ENCODE assay signal across 8 cellular contexts in genomic region chr19:7920520-7921301, GRCh38. TPM values are rescaled to one million over a fixed set of nuclear protein-coding genes. Genes with fewer than 3 reads are reported as not detected.
DNase-seq lines count a peak whose midpoint lies in the region; TF ChIP-seq lines count a peak whose summit lies in the region.

No MANE protein-coding gene starts in this region.

- peak overlapping the region; percentile 87 for H3K4me3 Mint-ChIP-seq in neural progenitor cell

- intact Hi-C loops in stomach (cut with DNase I; ENCODE audit: low total_unique reads) = loop anchor here (10.0 kb wide), 1 partner anchor 66 kb away; no protein-coding TSS in a partner anchor

- H3K79me2 ChIP-seq in DOHH2 (ENCODE audit: control insufficient read depth, low read length) (no peaks in the 10 kb centered on the region), neural progenitor cell (ENCODE audit: low read depth) (peaks cover 8% of the 10 kb centered on the region)

- H3F3A ChIP-seq in DOHH2 (ENCODE audit: control insufficient read depth, insufficient read depth) (peaks cover 2% of the 10 kb centered on the region; the same call in 1 of the 2 replicates), neural progenitor cell (ENCODE audit: low read depth) (peaks cover 54% of the 10 kb centered on the region)

- H3K4me1 ChIP-seq in DOHH2 (ENCODE audit: control insufficient read depth, low read length) = peaks cover 51% of the 10 kb centered on the region
- H3K4me1 ChIP-seq in neural progenitor cell = peaks cover 15% of the 10 kb centered on the region
- peaks cover 63 to 91% (median 76%) of the 10 kb centered on the region in 4 donors for H3K4me1 ChIP-seq in stomach

- DNase-seq in GOT3 (lab: John Stamatoyannopoulos, UW) = peak; percentile 91
- DNase-seq in M059J (ENCODE audit: low read depth) = peak; percentile 92
- DNase-seq in SHP77 (lab: John Stamatoyannopoulos, UW) = peak; percentile 92 to 98
- peak; percentile 100 for DNase-seq in activated gamma-delta T cell (lab: John Stamatoyannopoulos, UW)
- DNase-seq in fibroblast of villous mesenchyme (ENCODE audit: low read depth) = peak; percentile 99
- peak; percentile 99 for DNase-seq in neural progenitor cell (ENCODE audit: low spot score)
- DNase-seq in stomach = peak; percentile 100

- H3K27ac Mint-ChIP-seq in neural progenitor cell = no peak overlapping the region

- H3K4me2 ChIP-seq in DOHH2 (ENCODE audit: low read length) (peak overlapping the region; percentile 99), neural progenitor cell (peak overlapping the region; percentile 77)

- peaks cover 3% of the 10 kb centered on the region for H3K36me3 Mint-ChIP-seq in neural progenitor cell

- no peak for TF ChIP-seq EP300 in stomach (IDR thresholded peaks at IDR 0.05)

- TF ChIP-seq CTCF in DOHH2 (IDR thresholded peaks at IDR 0.05; ENCODE audit: low read depth, low read length, poor library complexity, severe bottlenecking) = no peak
- TF ChIP-seq CTCF in fibroblast of villous mesenchyme (IDR thresholded peaks at IDR 0.05; ENCODE audit: insufficient read depth, low read depth, low read length) = no peak
- TF ChIP-seq CTCF in neural progenitor cell (IDR thresholded peaks at IDR 0.05) = no peak
- no peak for TF ChIP-seq CTCF in stomach (IDR thresholded peaks at IDR 0.05)

- H3K27me3 ChIP-seq in DOHH2 (ENCODE audit: control insufficient read depth, low read length) (peaks cover 34% of the 10 kb centered on the region), neural progenitor cell (peaks cover 41% of the 10 kb centered on the region), stomach (peaks cover 12 to 52% (median 46%) of the 10 kb centered on the region in 3 donors)

- H4K20me1 ChIP-seq in DOHH2 (ENCODE audit: control insufficient read depth, insufficient read depth, low read depth, low read length) = peaks cover 4% of the 10 kb centered on the region; the same call in 1 of the 2 replicates
- H4K20me1 ChIP-seq in neural progenitor cell (ENCODE audit: low read depth) = peaks cover 50% of the 10 kb centered on the region

- peaks cover 30% of the 10 kb centered on the region for H3K27me3 Mint-ChIP-seq in neural progenitor cell (ENCODE audit: insufficient read depth, low read depth)

- H3K36me3 ChIP-seq in DOHH2 (ENCODE audit: control insufficient read depth, low read length) (0 out of 2 replicates have a peak, but pooled peaks cover 3% of the 10 kb centered on the region), neural progenitor cell (no peaks in the 10 kb centered on the region), stomach (peaks cover 13 to 20% (median 16%) of the 10 kb centered on the region in 4 donors)

- H3K27ac ChIP-seq in DOHH2 (ENCODE audit: low read depth, low read length) (peak overlapping the region; percentile 53), neural progenitor cell (peak overlapping the region; percentile 66), stomach (peak overlapping the region; percentile 89 to 97 (median 94))

- peak overlapping the region; percentile 92 for H3K4me3 ChIP-seq in DOHH2 (ENCODE audit: low read length)
- H3K4me3 ChIP-seq in fibroblast of villous mesenchyme (ENCODE audit: low read depth, low read length) = peak overlapping the region; percentile 75
- H3K4me3 ChIP-seq in neural progenitor cell = peak overlapping the region; percentile 75
- peak overlapping the region; percentile 69 to 83 (median 76) for H3K4me3 ChIP-seq in stomach

- H3K9me3 Mint-ChIP-seq in neural progenitor cell = no peaks in the 10 kb centered on the region

- 1 to 3% (median 2%) methylated on average over 43 to 62 of the region's 62 CpGs for WGBS in stomach, 5 donors

- peaks cover 36% of the 10 kb centered on the region for H3K4me1 Mint-ChIP-seq in neural progenitor cell

- no peak for TF ChIP-seq POLR2A in stomach (IDR thresholded peaks at IDR 0.05)

- no peaks in the 10 kb centered on the region for H3K9me3 ChIP-seq in DOHH2 (ENCODE audit: control insufficient read depth, insufficient read depth, low read length)
- no peaks in the 10 kb centered on the region for H3K9me3 ChIP-seq in neural progenitor cell (ENCODE audit: low read depth)
- no peaks in the 10 kb centered on the region for H3K9me3 ChIP-seq in stomach

- H2AFZ ChIP-seq in neural progenitor cell (replicated peaks) = peak overlapping the region; percentile 54

- H3K9ac ChIP-seq in neural progenitor cell = no peak overlapping the region

- no peaks in the 10 kb centered on the region for H3K9me2 ChIP-seq in DOHH2 (replicated peaks; ENCODE audit: control insufficient read depth, low read length)

RNA-seq across cellular contexts. Expression of gene SNAPC2, which starts 0.6 kb away (rescaled TPM):
- total RNA-seq in M059J (2014; rRNA removed; shearing (Covaris generic)) = 16.0 and 16.1 TPM in 2 replicates
- 17.7 and 23.5 TPM in 2 replicates for total RNA-seq in fibroblast of villous mesenchyme
- 5.7 and 20.7 TPM in 2 replicates for total RNA-seq in neural progenitor cell (ENCODE audit: low replicate concordance)
- 10 to 100 TPM in 3 of 5 donors, 1 to 10 TPM in 2; 2.3 to 18.3 (median 12.2) TPM for total RNA-seq in stomach
- polyA plus RNA-seq in stomach = 10 to 100 TPM; 15.0 to 22.8 (median 17.7) TPM

RNA-seq across cellular contexts. Expression of gene CTXN1, which starts 5.2 kb away (rescaled TPM):
- total RNA-seq in M059J (2014; rRNA removed; shearing (Covaris generic)) = 6.7 and 10.1 TPM in 2 replicates
- 1.9 and 3.0 TPM in 2 replicates for total RNA-seq in fibroblast of villous mesenchyme
- 3.7 and 34.3 TPM in 2 replicates for total RNA-seq in neural progenitor cell (ENCODE audit: low replicate concordance)
- 10 to 100 TPM in 1 of 5 donors, 1 to 10 TPM in 3, not detected in 1; 1.3 to 58.5 (median 3.8) TPM for total RNA-seq in stomach
- polyA plus RNA-seq in stomach = 1 to 10 TPM in 2 of 3 donors, under 1 TPM in 1; 0.92 to 7.7 (median 1.2) TPM

RNA-seq across cellular contexts. Expression of gene TGFBR3L, which starts 6.1 kb away (rescaled TPM):
- total RNA-seq in M059J (2014; rRNA removed; shearing (Covaris generic)) = 1.1 and 2.9 TPM in 2 replicates
- total RNA-seq in fibroblast of villous mesenchyme = 0.86 and 0.97 TPM in 2 replicates
- total RNA-seq in neural progenitor cell (ENCODE audit: low replicate concordance) = 0.99 and 1.8 TPM in 2 replicates
- total RNA-seq in stomach = not detected
- 1 to 10 TPM in 1 of 3 donors, not detected in 2; 1.5 TPM for polyA plus RNA-seq in stomach

RNA-seq across cellular contexts. Expression of gene MAP2K7, which starts 17.0 kb away (rescaled TPM):
- 6.8 and 8.3 TPM in 2 replicates for total RNA-seq in M059J (2014; rRNA removed; shearing (Covaris generic))
- 12.1 and 12.2 TPM in 2 replicates for total RNA-seq in fibroblast of villous mesenchyme
- total RNA-seq in neural progenitor cell (ENCODE audit: low replicate concordance) = 14.4 and 20.7 TPM in 2 replicates
- total RNA-seq in stomach = 10 to 100 TPM in 4 of 5 donors, 1 to 10 TPM in 1; 4.1 to 52.2 (median 11.0) TPM
- polyA plus RNA-seq in stomach = 10 to 100 TPM; 13.5 to 27.5 (median 15.9) TPM

RNA-seq across cellular contexts. Expression of gene TIMM44, which starts 22.8 kb away (rescaled TPM):
- 41.4 and 57.6 TPM in 2 replicates for total RNA-seq in M059J (2014; rRNA removed; shearing (Covaris generic))
- total RNA-seq in fibroblast of villous mesenchyme (57.9 and 58.6 TPM in 2 replicates), neural progenitor cell (ENCODE audit: low replicate concordance) (43.7 and 59.5 TPM in 2 replicates), stomach (100 to 1,000 TPM in 2 of 5 donors, 10 to 100 TPM in 3; 41.0 to 123 (median 88.1) TPM)
- polyA plus RNA-seq in stomach = 10 to 100 TPM; 44.6 to 55.9 (median 49.4) TPM

Comparison
In these comparisons a context has a peak if more than half of its experiments do, and no peak if none do; other contexts are left out.
1. Peak in every context shown above with its lines: DNase-seq, H3K4me3 ChIP-seq and H3K27ac ChIP-seq.